Comparison of ENCODE assay signal across 14 cellular contexts in genomic region chr3:49997862-49998261, GRCh38. TPM values are rescaled to one million over a fixed set of nuclear protein-coding genes. Genes with fewer than 3 reads are reported as not detected.
DNase-seq lines count a peak whose midpoint lies in the region; ATAC-seq and TF ChIP-seq lines count a peak whose summit lies in the region.
"Had no signal": no experiment of that assay in that cellular context is flagged by ENCODE, and none has a peak within 500 bp of the region (broad histone marks: within the 10 kb centered on the region; RNA-seq: fewer than 3 reads in every experiment).

No MANE protein-coding gene starts in this region.

- peaks cover 30% of the 10 kb centered on the region for H3K36me3 Mint-ChIP-seq in CD4-positive, CD25-positive, alpha-beta regulatory T cell
- peaks cover 71% of the 10 kb centered on the region for H3K36me3 Mint-ChIP-seq in CD4-positive, alpha-beta T cell (ENCODE audit: low read depth)
- H3K36me3 Mint-ChIP-seq in activated T-helper 17 cell treated with anti-CD3 and anti-CD28 coated beads, Interleukin-2, amount 50 U/mL, for 72 hours (ENCODE audit: low read depth): peaks cover 75% of the 10 kb centered on the region

- no peak for DNase-seq in CD4-positive, CD25-positive, alpha-beta regulatory T cell
- DNase-seq in CD4-positive, alpha-beta T cell: no peak
- DNase-seq in smooth muscle cell (lab: John Stamatoyannopoulos, UW; ENCODE audit: unreplicated experiment) (no peak), HUDEP-2 (lab: John Stamatoyannopoulos, UW; ENCODE audit: unreplicated experiment in 76 of 76) (no peak)
- DNase-seq: BE2C, DMS53, H9 had no signal

- H3K4me2 ChIP-seq in smooth muscle cell: peak overlapping the region; percentile 7
- H3K4me2 ChIP-seq: A549, GM23338 had no signal

- POLR2A ChIA-PET in CD4-positive, alpha-beta T cell (lab: Charles Lee): no interaction called here

- no peak for TF ChIP-seq CTCF in CD4-positive, alpha-beta T cell (IDR thresholded peaks at IDR 0.05)
- TF ChIP-seq CTCF in smooth muscle cell (IDR thresholded peaks at IDR 0.05; ENCODE audit: borderline replicate concordance, insufficient read depth, poor library complexity, severe bottlenecking): no peak

- peaks cover 31% of the 10 kb centered on the region for H3K79me2 ChIP-seq in smooth muscle cell (ENCODE audit: low read depth)

- no peaks in the 10 kb centered on the region for H3K27me3 ChIP-seq in CD4-positive, CD25-positive, alpha-beta regulatory T cell (ENCODE audit: control insufficient read depth, insufficient read depth, low read length)
- no peaks in the 10 kb centered on the region for H3K27me3 ChIP-seq in CD4-positive, alpha-beta T cell (ENCODE audit: control insufficient read depth, insufficient read depth, low read length)
- H3K27me3 ChIP-seq in smooth muscle cell (ENCODE audit: low read depth): no peaks in the 10 kb centered on the region
- H3K27me3 ChIP-seq: BE2C had no signal

- H3K4me1 ChIP-seq in CD4-positive, CD25-positive, alpha-beta regulatory T cell (ENCODE audit: control insufficient read depth, insufficient read depth, low read length, poor library complexity, severe bottlenecking): no peaks in the 10 kb centered on the region
- no peaks in the 10 kb centered on the region for H3K4me1 ChIP-seq in smooth muscle cell (ENCODE audit: low read depth)
- H3K4me1 ChIP-seq: A549, BE2C had no signal

- H3F3A ChIP-seq in smooth muscle cell (ENCODE audit: low read depth): no peaks in the 10 kb centered on the region

- peaks cover 37% of the 10 kb centered on the region for H3K36me3 ChIP-seq in CD4-positive, CD25-positive, alpha-beta regulatory T cell (ENCODE audit: control insufficient read depth, insufficient read depth, low read length)
- peaks cover 5% of the 10 kb centered on the region for H3K36me3 ChIP-seq in smooth muscle cell (ENCODE audit: low read depth)
- H3K36me3 ChIP-seq: BE2C had no signal

- H3K27ac Mint-ChIP-seq in CD4-positive, CD25-positive, alpha-beta regulatory T cell: peak overlapping the region in 2 of 3 donors; percentile 40 to 66
- peak overlapping the region; percentile 8 for H3K27ac Mint-ChIP-seq in CD4-positive, alpha-beta T cell
- H3K27ac Mint-ChIP-seq in activated T-helper 17 cell treated with anti-CD3 and anti-CD28 coated beads, Interleukin-2, amount 50 U/mL, for 72 hours: peak overlapping the region; percentile 47
- H3K27ac Mint-ChIP-seq: GM23338 had no signal

- H3K9me3 ChIP-seq in CD4-positive, CD25-positive, alpha-beta regulatory T cell (ENCODE audit: control insufficient read depth in 2 of 2, low read length in 2 of 2): no peaks in the 10 kb centered on the region
- no peaks in the 10 kb centered on the region for H3K9me3 ChIP-seq in CD4-positive, alpha-beta T cell (ENCODE audit: control insufficient read depth, low read length)
- no peaks in the 10 kb centered on the region for H3K9me3 ChIP-seq in smooth muscle cell (replicated peaks; ENCODE audit: low read depth)
- H3K9me3 ChIP-seq: A549, BE2C had no signal

- CTCF ChIA-PET in CD4-positive, alpha-beta T cell (lab: Charles Lee): no interaction called here

- H3K4me3 ChIP-seq in CD4-positive, CD25-positive, alpha-beta regulatory T cell (ENCODE audit: low read depth, low read length): no peak overlapping the region
- H3K4me3 ChIP-seq in smooth muscle cell: no peak overlapping the region
- H3K4me3 ChIP-seq: A549, GM23338, K562 had no signal

- H3K4me3 Mint-ChIP-seq in CD4-positive, CD25-positive, alpha-beta regulatory T cell: no peak overlapping the region
- no peak overlapping the region for H3K4me3 Mint-ChIP-seq in CD4-positive, alpha-beta T cell
- H3K4me3 Mint-ChIP-seq in activated T-helper 17 cell treated with anti-CD3 and anti-CD28 coated beads, Interleukin-2, amount 50 U/mL, for 72 hours: no peak overlapping the region
- H3K4me3 Mint-ChIP-seq: GM23338, H9 had no signal

- no peak overlapping the region for H3K9ac ChIP-seq in smooth muscle cell (ENCODE audit: low read depth)

- ATAC-seq in CD4-positive, CD25-positive, alpha-beta regulatory T cell (ENCODE audit: low read depth in 2 of 2): no peak
- ATAC-seq in CD4-positive, alpha-beta T cell (ENCODE audit: poor library complexity): no peak
- ATAC-seq in activated T-helper 17 cell treated with anti-CD3 and anti-CD28 coated beads, Interleukin-2, amount 50 U/mL, for 72 hours (replicated peaks): peak; percentile 79
- ATAC-seq in HG02759 (IDR thresholded peaks at IDR 0.05; ENCODE audit: unreplicated experiment): no peak
- no peak for ATAC-seq in GM18858 (IDR thresholded peaks at IDR 0.05; ENCODE audit: unreplicated experiment)
- ATAC-seq: A549, GM23338, K562 had no signal

- H3K27me3 Mint-ChIP-seq in CD4-positive, CD25-positive, alpha-beta regulatory T cell: no peaks in the 10 kb centered on the region
- no peaks in the 10 kb centered on the region for H3K27me3 Mint-ChIP-seq in CD4-positive, alpha-beta T cell
- H3K27me3 Mint-ChIP-seq in activated T-helper 17 cell treated with anti-CD3 and anti-CD28 coated beads, Interleukin-2, amount 50 U/mL, for 72 hours: no peaks in the 10 kb centered on the region

- peaks cover 20 to 29% (median 22%) of the 10 kb centered on the region in 4 donors for H3K4me1 Mint-ChIP-seq in CD4-positive, CD25-positive, alpha-beta regulatory T cell
- peaks cover 15% of the 10 kb centered on the region for H3K4me1 Mint-ChIP-seq in CD4-positive, alpha-beta T cell (ENCODE audit: low read depth)
- H3K4me1 Mint-ChIP-seq in activated T-helper 17 cell treated with anti-CD3 and anti-CD28 coated beads, Interleukin-2, amount 50 U/mL, for 72 hours: peaks cover 5% of the 10 kb centered on the region

- H4K20me1 ChIP-seq in smooth muscle cell (ENCODE audit: low read depth): peaks cover 82% of the 10 kb centered on the region

- 88% methylated on average over 1 of the region's 1 CpG for WGBS in smooth muscle cell (ENCODE audit: low lambda C conversion rate)

- H2AFZ ChIP-seq in smooth muscle cell (ENCODE audit: low read depth): no peak overlapping the region
- H2AFZ ChIP-seq: GM23338 had no signal

- H3K27ac ChIP-seq in CD4-positive, CD25-positive, alpha-beta regulatory T cell (ENCODE audit: insufficient read depth, low read length, poor library complexity, severe bottlenecking): no peak overlapping the region
- H3K27ac ChIP-seq in CD4-positive, alpha-beta T cell (ENCODE audit: low read depth, low read length): no peak overlapping the region
- peak overlapping the region; percentile 78 for H3K27ac ChIP-seq in smooth muscle cell (ENCODE audit: low read depth)
- H3K27ac ChIP-seq: A549, C4-2B had no signal

- intact Hi-C loops in CD4-positive, alpha-beta T cell (cut with DNase I, micrococcal nuclease): no loop called here

- no peaks in the 10 kb centered on the region for H3K9me3 Mint-ChIP-seq in CD4-positive, CD25-positive, alpha-beta regulatory T cell
- no peaks in the 10 kb centered on the region for H3K9me3 Mint-ChIP-seq in CD4-positive, alpha-beta T cell
- no peaks in the 10 kb centered on the region for H3K9me3 Mint-ChIP-seq in activated T-helper 17 cell treated with anti-CD3 and anti-CD28 coated beads, Interleukin-2, amount 50 U/mL, for 72 hours
- H3K9me3 Mint-ChIP-seq: GM23338, H9 had no signal

RNA-seq across cellular contexts. Expression of gene RBM6, which starts 57.9 kb away (rescaled TPM):
- total RNA-seq in CD4-positive, CD25-positive, alpha-beta regulatory T cell: 142 TPM
- 10 to 100 TPM; 23.1 to 27.4 (median 24.7) TPM for polyA plus RNA-seq in CD4-positive, CD25-positive, alpha-beta regulatory T cell
- 100 to 1,000 TPM in 1 of 2 experiments, 10 to 100 TPM in 1; 99.3 to 106 TPM for total RNA-seq in CD4-positive, alpha-beta T cell
- total RNA-seq in activated T-helper 17 cell treated with anti-CD3 and anti-CD28 coated beads, Interleukin-2, amount 50 U/mL, for 72 hours: 10 to 100 TPM; 75.5 to 88.4 TPM
- 42.4 and 45.6 TPM in 2 replicates for total RNA-seq in smooth muscle cell
- polyA plus RNA-seq in smooth muscle cell: 41.7 and 51.2 TPM in 2 replicates
